10 cellular contexts compared by ENCODE assay signal in the genomic region with DNA sequence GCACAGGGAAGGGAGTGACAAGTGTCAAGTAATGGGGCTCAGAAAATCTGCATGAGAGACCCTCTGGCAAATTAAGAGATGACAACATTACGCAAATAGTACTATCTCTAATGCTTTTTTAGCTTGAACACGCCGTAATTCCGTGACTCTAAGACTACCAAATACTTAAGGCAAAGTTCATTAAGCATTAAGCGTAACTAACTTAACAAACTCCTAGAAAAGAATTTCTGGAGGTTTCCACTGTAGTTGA. TPM values are rescaled to one million over a fixed set of nuclear protein-coding genes. Genes with fewer than 3 reads are reported as not detected.
"Had no signal": no experiment of that assay in that cellular context is flagged by ENCODE, and none has a peak within 500 bp of the region (broad histone marks: within the 10 kb centered on the region; RNA-seq: fewer than 3 reads in every experiment).

No MANE protein-coding gene starts in this region.

- H3K9me3 ChIP-seq: breast epithelium, prostate gland, sigmoid colon had no signal

- H3K4me3 Mint-ChIP-seq: activated naive CD8-positive, alpha-beta T cell treated with anti-CD3 and anti-CD28 coated beads, Interleukin-2, amount 10 ng/mL, durations not matched to agents 7 days and 5 days; activated T-helper 1 cell treated with anti-CD3 and anti-CD28 coated beads, Interleukin-12 subunit alpha, Interleukin-12 subunit beta, Interleukin-2, Interleukin-4 antibody, amounts not matched to agents 30 ng/mL and 10 ng/mL and 1 ng/mL, durations not matched to agents 14 hours and 24 hours and 36 hours; stimulated activated naive CD8-positive, alpha-beta T cell treated with anti-CD3 and anti-CD28 coated beads, Interleukin-15, amount 100 ng/mL, for 72 hours; T-helper 2 cell treated with Interferon-gamma antibody and Interleukin-4, amounts not matched to agents 5 μg/mL and 100 μg/mL, for 36 hours had no signal

- H3K27ac ChIP-seq: breast epithelium, prostate gland had no signal

- DNase-seq: cerebellar nuclear complex had no signal

- H3K27ac Mint-ChIP-seq: activated naive CD8-positive, alpha-beta T cell treated with anti-CD3 and anti-CD28 coated beads, Interleukin-2, amount 10 ng/mL, durations not matched to agents 7 days and 5 days; activated T-helper 1 cell treated with anti-CD3 and anti-CD28 coated beads, Interleukin-12 subunit alpha, Interleukin-12 subunit beta, Interleukin-2, Interleukin-4 antibody, amounts not matched to agents 30 ng/mL and 10 ng/mL and 1 ng/mL, durations not matched to agents 14 hours and 24 hours and 36 hours; nephron progenitor cell; stimulated activated naive CD8-positive, alpha-beta T cell treated with anti-CD3 and anti-CD28 coated beads, Interleukin-15, amount 100 ng/mL, for 72 hours; T-helper 2 cell treated with Interferon-gamma antibody and Interleukin-4, amounts not matched to agents 5 μg/mL and 100 μg/mL, for 36 hours had no signal

- H3K9me3 Mint-ChIP-seq: activated naive CD8-positive, alpha-beta T cell treated with anti-CD3 and anti-CD28 coated beads, Interleukin-2, amount 10 ng/mL, durations not matched to agents 7 days and 5 days; activated T-helper 1 cell treated with anti-CD3 and anti-CD28 coated beads, Interleukin-12 subunit alpha, Interleukin-12 subunit beta, Interleukin-2, Interleukin-4 antibody, amounts not matched to agents 30 ng/mL and 10 ng/mL and 1 ng/mL, durations not matched to agents 14 hours and 24 hours and 36 hours; nephron progenitor cell; stimulated activated naive CD8-positive, alpha-beta T cell treated with anti-CD3 and anti-CD28 coated beads, Interleukin-15, amount 100 ng/mL, for 72 hours; T-helper 2 cell treated with Interferon-gamma antibody and Interleukin-4, amounts not matched to agents 5 μg/mL and 100 μg/mL, for 36 hours had no signal

- H3K4me1 ChIP-seq: breast epithelium, prostate gland had no signal

- H3K36me3 Mint-ChIP-seq: activated naive CD8-positive, alpha-beta T cell treated with anti-CD3 and anti-CD28 coated beads, Interleukin-2, amount 10 ng/mL, durations not matched to agents 7 days and 5 days had no signal

- H3K36me3 ChIP-seq: breast epithelium, prostate gland, sigmoid colon had no signal

- H3K4me1 Mint-ChIP-seq: stimulated activated naive CD8-positive, alpha-beta T cell treated with anti-CD3 and anti-CD28 coated beads, Interleukin-15, amount 100 ng/mL, for 72 hours had no signal

- H3K4me3 ChIP-seq: prostate gland had no signal

RNA-seq across cellular contexts. Expression of a gene that starts 1.2 kb away (rescaled TPM):
- total RNA-seq: activated naive CD8-positive, alpha-beta T cell treated with anti-CD3 and anti-CD28 coated beads, Interleukin-2, amount 10 ng/mL, durations not matched to agents 7 days and 5 days; activated T-helper 1 cell treated with anti-CD3 and anti-CD28 coated beads, Interleukin-12 subunit alpha, Interleukin-12 subunit beta, Interleukin-2, Interleukin-4 antibody, amounts not matched to agents 30 ng/mL and 10 ng/mL and 1 ng/mL, durations not matched to agents 14 hours and 24 hours and 36 hours; kidney epithelial cell had no signal
